11 cellular contexts compared by ENCODE assay signal in genomic region chr2:32363588-32363987, GRCh38. TPM values are rescaled to one million over a fixed set of nuclear protein-coding genes. Genes with fewer than 3 reads are reported as not detected.
DNase-seq lines count a peak whose midpoint lies in the region; ATAC-seq, FAIRE-seq and TF ChIP-seq lines count a peak whose summit lies in the region.
"Had no signal": no experiment of that assay in that cellular context is flagged by ENCODE, and none has a peak within 500 bp of the region (broad histone marks: within the 10 kb centered on the region; RNA-seq: fewer than 3 reads in every experiment).

No MANE protein-coding gene starts in this region.

- H3K27me3 Mint-ChIP-seq in natural killer cell (ENCODE audit: low read depth in 2 of 2): no peaks in the 10 kb centered on the region
- H3K27me3 Mint-ChIP-seq in natural killer cell treated with Interleukin-12 subunit alpha and Interleukin-12 subunit beta and Interleukin-15 and Interleukin-18, amount 100 ng/mL, for 72 hours: no peaks in the 10 kb centered on the region
- no peaks in the 10 kb centered on the region for H3K27me3 Mint-ChIP-seq in stimulated activated memory B cell treated with anti-CD40 and anti-IgM and Interleukin-4, amounts not matched to agents 10 μg/mL and 1 μg/mL and 100 μg/mL, for 72 hours
- no peaks in the 10 kb centered on the region for H3K27me3 Mint-ChIP-seq in Calu3 (ENCODE audit: unreplicated experiment)

- H3K9me3 Mint-ChIP-seq in natural killer cell (no peaks in the 10 kb centered on the region), Calu3 (ENCODE audit: low read depth, unreplicated experiment) (no peaks in the 10 kb centered on the region)
- H3K9me3 Mint-ChIP-seq in natural killer cell treated with Interleukin-12 subunit alpha and Interleukin-12 subunit beta and Interleukin-15 and Interleukin-18, amount 100 ng/mL, for 72 hours: no peaks in the 10 kb centered on the region
- H3K9me3 Mint-ChIP-seq in stimulated activated memory B cell treated with anti-CD40 and anti-IgM and Interleukin-4, amounts not matched to agents 10 μg/mL and 1 μg/mL and 100 μg/mL, for 72 hours: no peaks in the 10 kb centered on the region

- no peak for DNase-seq in natural killer cell
- DNase-seq in natural killer cell treated with Interleukin-12 subunit alpha and Interleukin-12 subunit beta and Interleukin-15 and Interleukin-18, amount 100 ng/mL, for 72 hours (ENCODE audit: low spot score): no peak
- peak; percentile 47 for DNase-seq in RCC 7860 (ENCODE audit: low spot score)
- no peak for DNase-seq in NCI-H2171 (lab: John Stamatoyannopoulos, UW)
- DNase-seq in Calu3: no peak
- DNase-seq: RPMI8226 had no signal

- no TSS peak for BruUV-seq in Calu3 (replicated peaks; lab: Mats Ljungman, UMichigan)

- peak; percentile 90 for FAIRE-seq in RCC 7860 (lab: Jason Lieb, UNC)
- FAIRE-seq: endothelial cell of umbilical vein, TTC549 had no signal

- CTCF ChIA-PET in Calu3 (lab: Charles Lee): no interaction called here

- ATAC-seq in natural killer cell: no peak
- no peak for ATAC-seq in natural killer cell treated with Interleukin-12 subunit alpha and Interleukin-12 subunit beta and Interleukin-15 and Interleukin-18, amount 100 ng/mL, for 72 hours
- peak; percentile 66 for ATAC-seq in HG02678 (IDR thresholded peaks at IDR 0.05; ENCODE audit: unreplicated experiment)
- ATAC-seq in stimulated activated memory B cell treated with anti-CD40 and anti-IgM and Interleukin-4, amounts not matched to agents 10 μg/mL and 1 μg/mL and 100 μg/mL, for 72 hours: peak; percentile 58
- no peak for ATAC-seq in HG02852 (IDR thresholded peaks at IDR 0.05; ENCODE audit: unreplicated experiment)

- H3K4me1 Mint-ChIP-seq in natural killer cell: peaks cover 70 to 80% of the 10 kb centered on the region in 2 donors
- peaks cover 56 to 70% of the 10 kb centered on the region in 2 donors for H3K4me1 Mint-ChIP-seq in natural killer cell treated with Interleukin-12 subunit alpha and Interleukin-12 subunit beta and Interleukin-15 and Interleukin-18, amount 100 ng/mL, for 72 hours (ENCODE audit: low read depth in 2 of 2)
- peaks cover 82% of the 10 kb centered on the region for H3K4me1 Mint-ChIP-seq in stimulated activated memory B cell treated with anti-CD40 and anti-IgM and Interleukin-4, amounts not matched to agents 10 μg/mL and 1 μg/mL and 100 μg/mL, for 72 hours
- peaks cover 29% of the 10 kb centered on the region for H3K4me1 Mint-ChIP-seq in Calu3 (ENCODE audit: low read depth, unreplicated experiment)

- intact Hi-C loops in natural killer cell (cut with micrococcal nuclease): no loop called here
- intact Hi-C loops in Calu3 (cut with micrococcal nuclease; ENCODE audit: unreplicated experiment): no loop called here

- H3K36me3 Mint-ChIP-seq in natural killer cell (no peaks in the 10 kb centered on the region), Calu3 (ENCODE audit: insufficient read depth, unreplicated experiment) (peaks cover 3% of the 10 kb centered on the region)
- H3K36me3 Mint-ChIP-seq in natural killer cell treated with Interleukin-12 subunit alpha and Interleukin-12 subunit beta and Interleukin-15 and Interleukin-18, amount 100 ng/mL, for 72 hours: peaks cover 13% of the 10 kb centered on the region
- peaks cover 28% of the 10 kb centered on the region for H3K36me3 Mint-ChIP-seq in stimulated activated memory B cell treated with anti-CD40 and anti-IgM and Interleukin-4, amounts not matched to agents 10 μg/mL and 1 μg/mL and 100 μg/mL, for 72 hours

- TF ChIP-seq CTCF in natural killer cell (IDR thresholded peaks at IDR 0.05): no peak
- no peak for TF ChIP-seq CTCF in Calu3 (IDR thresholded peaks at IDR 0.05; ENCODE audit: unreplicated experiment)

- H3K4me3 Mint-ChIP-seq in natural killer cell (no peak overlapping the region), Calu3 (ENCODE audit: low read depth, unreplicated experiment) (no peak overlapping the region)
- H3K4me3 Mint-ChIP-seq in natural killer cell treated with Interleukin-12 subunit alpha and Interleukin-12 subunit beta and Interleukin-15 and Interleukin-18, amount 100 ng/mL, for 72 hours: no peak overlapping the region
- H3K4me3 Mint-ChIP-seq in stimulated activated memory B cell treated with anti-CD40 and anti-IgM and Interleukin-4, amounts not matched to agents 10 μg/mL and 1 μg/mL and 100 μg/mL, for 72 hours: no peak overlapping the region

- H3K27ac Mint-ChIP-seq in natural killer cell (peak overlapping the region; percentile 64), Calu3 (ENCODE audit: unreplicated experiment) (no peak overlapping the region)
- no peak overlapping the region for H3K27ac Mint-ChIP-seq in natural killer cell treated with Interleukin-12 subunit alpha and Interleukin-12 subunit beta and Interleukin-15 and Interleukin-18, amount 100 ng/mL, for 72 hours
- no peak overlapping the region for H3K27ac Mint-ChIP-seq in stimulated activated memory B cell treated with anti-CD40 and anti-IgM and Interleukin-4, amounts not matched to agents 10 μg/mL and 1 μg/mL and 100 μg/mL, for 72 hours

RNA-seq across cellular contexts. Expression of gene BIRC6, which starts 6.8 kb away (rescaled TPM):
- total RNA-seq in natural killer cell (100 to 1,000 TPM; 190 to 225 (median 224) TPM), Calu3 (2022) (84.2 and 91.0 TPM in 2 replicates)
- 100 to 1,000 TPM; 142 to 191 TPM for total RNA-seq in natural killer cell treated with Interleukin-12 subunit alpha and Interleukin-12 subunit beta and Interleukin-15 and Interleukin-18, amount 100 ng/mL, for 72 hours

Comparison
In these comparisons a context has a peak if more than half of its experiments do, and no peak if none do; other contexts are left out.
1. H3K27ac Mint-ChIP-seq: peak in natural killer cell (2 of 2); none in natural killer cell treated with Interleukin-12 subunit alpha and Interleukin-12 subunit beta and Interleukin-15 and Interleukin-18, amount 100 ng/mL, for 72 hours (0 of 2), stimulated activated memory B cell treated with anti-CD40 and anti-IgM and Interleukin-4, amounts not matched to agents 10 μg/mL and 1 μg/mL and 100 μg/mL, for 72 hours (single experiment) and Calu3 (single experiment).
2. ATAC-seq: peak in HG02678 (single experiment) and stimulated activated memory B cell treated with anti-CD40 and anti-IgM and Interleukin-4, amounts not matched to agents 10 μg/mL and 1 μg/mL and 100 μg/mL, for 72 hours (single experiment); none in natural killer cell (0 of 3), natural killer cell treated with Interleukin-12 subunit alpha and Interleukin-12 subunit beta and Interleukin-15 and Interleukin-18, amount 100 ng/mL, for 72 hours (0 of 2) and HG02852 (single experiment).